ENCODE assay signal across 15 cellular contexts in the genomic region with DNA sequence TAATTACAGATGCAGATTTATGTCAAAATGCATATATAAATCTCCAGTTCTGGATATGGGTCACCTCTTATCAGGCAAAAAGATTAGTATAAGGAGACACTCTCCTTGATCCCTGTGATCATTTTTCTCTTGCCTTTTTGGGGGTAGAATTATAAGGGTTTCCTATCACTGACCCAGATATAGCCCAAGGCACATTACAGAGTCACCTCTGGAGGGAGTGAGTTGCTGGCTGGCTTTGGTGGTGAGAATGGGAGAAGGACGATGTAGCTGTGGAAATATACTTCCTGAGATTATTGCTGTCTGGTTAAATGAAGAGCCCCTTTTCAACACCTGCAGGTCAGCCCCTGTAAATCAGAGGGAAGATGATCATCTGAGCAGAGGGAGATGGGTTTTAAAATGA.
"Had no signal": no experiment of that assay in that cellular context is flagged by ENCODE, and none has a peak within 500 bp of the region (broad histone marks: within the 10 kb centered on the region; RNA-seq: fewer than 3 reads in every experiment).

No MANE protein-coding gene starts in this region.

- ATAC-seq: esophagus mucosa, mucosa of descending colon, natural killer cell had no signal

- H3K4me3 Mint-ChIP-seq: natural killer cell, neural progenitor cell had no signal

- H3K27ac Mint-ChIP-seq: natural killer cell, neural progenitor cell had no signal

- H3K9ac ChIP-seq: neural progenitor cell had no signal

- H3K36me3 Mint-ChIP-seq: natural killer cell, neural progenitor cell had no signal

- H3K27ac ChIP-seq: coronary artery, neural progenitor cell, ovary, stomach, thoracic aorta, transverse colon had no signal

- H3K4me1 Mint-ChIP-seq: natural killer cell, neural progenitor cell had no signal

- H3K9me3 ChIP-seq: mucosa of descending colon, ovary, stomach, thoracic aorta, transverse colon had no signal

- H3K36me3 ChIP-seq: neural progenitor cell, ovary, stomach, thoracic aorta, transverse colon had no signal

- H2AFZ ChIP-seq: neural progenitor cell had no signal

- H3K4me3 ChIP-seq: coronary artery, mucosa of descending colon, neural progenitor cell, ovary, stomach, thoracic aorta, transverse colon had no signal

- H3K4me1 ChIP-seq: neural progenitor cell, stomach had no signal

- H3K27me3 ChIP-seq: neural progenitor cell, ovary, transverse colon had no signal

- H3K4me2 ChIP-seq: neural progenitor cell had no signal

- H3K9me3 Mint-ChIP-seq: natural killer cell, neural progenitor cell had no signal

- DNase-seq: effector CD4-positive, alpha-beta T cell; mucosa of descending colon; natural killer cell; ovary; right cardiac atrium; small intestine; stimulated activated CD4-positive, alpha-beta T cell treated with anti-CD3 and anti-CD28 coated beads, Interleukin-12 subunit alpha, Interleukin-12 subunit beta, amount 100 ng/mL, for 4 hours; stimulated activated naive CD4-positive, alpha-beta T cell; stomach; substantia nigra; transverse colon had no signal
